Comparison of ENCODE assay signal across 1 cellular context in the genomic region with DNA sequence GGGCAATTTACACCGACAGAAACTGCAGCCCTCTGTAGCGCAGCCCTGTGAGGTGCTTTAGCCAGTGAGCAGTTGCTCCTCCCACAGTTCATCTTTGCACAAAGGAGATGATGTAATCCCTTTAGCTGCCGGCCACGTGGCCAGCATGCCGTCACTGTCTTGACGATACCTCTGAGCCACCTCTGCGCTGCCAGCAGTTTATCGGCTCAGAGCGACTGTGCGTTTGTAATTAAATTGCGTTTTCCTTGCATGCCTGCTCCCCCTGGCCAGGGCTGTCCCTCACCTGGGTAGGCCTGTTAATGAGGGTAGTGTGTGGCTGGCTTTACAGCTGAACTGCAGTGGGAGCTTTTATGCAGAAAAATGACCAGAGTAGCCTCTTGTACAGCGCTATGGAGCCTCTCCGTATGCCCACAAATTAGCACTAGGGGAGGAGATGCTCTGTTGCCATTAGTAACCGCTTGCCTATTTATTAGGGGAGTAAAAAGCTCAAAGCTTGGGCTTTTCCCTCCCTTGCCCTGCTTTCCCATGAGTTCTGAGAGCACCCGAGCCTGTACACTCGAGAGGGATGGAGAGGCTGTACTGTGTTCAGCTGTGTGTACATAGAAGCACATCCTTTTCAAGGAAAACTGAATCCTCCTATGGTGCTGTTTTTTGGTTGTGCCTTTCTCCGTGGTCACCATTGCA.
TF ChIP-seq lines count a peak whose summit lies in the region.

No MANE protein-coding gene starts in this region.

TF ChIP-seq in IMR-90, 13 proteins besides CTCF, POLR2A, EP300 and RAD21 (continued from another document):
- TF ChIP-seq USF2 (IDR thresholded peaks at IDR 0.05; ENCODE audit: low read depth, low read length) = peak; percentile 93
